ENCODE assay signal across 10 cellular contexts in the genomic region with DNA sequence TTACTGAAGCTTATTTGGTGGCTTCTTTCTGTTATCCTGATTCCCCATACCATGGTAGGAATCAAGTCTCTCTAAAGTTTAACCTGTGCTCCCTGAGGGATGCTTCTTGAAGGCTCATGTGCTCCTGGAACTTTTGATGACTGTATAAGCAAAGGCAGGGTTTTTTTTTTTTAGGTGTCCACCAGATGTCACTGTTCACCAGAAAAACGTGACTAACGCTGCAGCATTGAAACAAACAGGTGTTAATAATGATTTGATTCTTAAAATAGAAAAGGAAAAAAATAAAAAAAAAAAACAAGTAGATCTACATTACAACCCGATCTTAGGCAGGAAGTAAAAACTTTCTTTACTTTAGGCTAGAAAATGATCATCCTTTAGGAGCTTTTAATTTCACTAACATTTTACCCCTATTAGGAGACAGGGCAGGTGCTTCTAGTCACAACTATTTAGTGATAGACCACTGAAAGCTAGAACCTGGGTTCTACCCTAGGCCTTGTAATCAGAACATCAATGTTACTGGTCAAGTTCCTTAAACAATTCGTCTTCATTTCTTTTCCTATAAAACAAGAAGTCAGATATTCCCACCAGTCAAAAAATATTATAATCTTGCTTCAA.
DNase-seq lines count a peak whose midpoint lies in the region; ATAC-seq lines count a peak whose summit lies in the region.
"Had no signal": no experiment of that assay in that cellular context is flagged by ENCODE, and none has a peak within 500 bp of the region (broad histone marks: within the 10 kb centered on the region; RNA-seq: fewer than 3 reads in every experiment).

No MANE protein-coding gene starts in this region.

- POLR2A ChIA-PET in activated CD4-positive, alpha-beta T cell treated with anti-CD3 and anti-CD28 coated beads, Interleukin-2, amount 10 ng/mL, durations not matched to agents 7 days and 5 days (lab: Charles Lee), result no interaction called here

- no peaks in the 10 kb centered on the region for H3K4me1 Mint-ChIP-seq in activated CD4-positive, alpha-beta T cell treated with anti-CD3 and anti-CD28 coated beads, Interleukin-2, amount 10 ng/mL, durations not matched to agents 7 days and 5 days

- H3K27me3 Mint-ChIP-seq in activated CD4-positive, alpha-beta T cell treated with anti-CD3 and anti-CD28 coated beads, Interleukin-2, amount 10 ng/mL, durations not matched to agents 7 days and 5 days, result no peaks in the 10 kb centered on the region
- H3K27me3 Mint-ChIP-seq: effector memory CD8-positive, alpha-beta T cell; stimulated activated naive CD8-positive, alpha-beta T cell treated with anti-CD3 and anti-CD28 coated beads, Interleukin-15, Interleukin-2, amounts not matched to agents 100 ng/mL and 50 ng/mL, for 24 hours had no signal

- peak; percentile 68 for ATAC-seq in GM19467 (IDR thresholded peaks at IDR 0.05; ENCODE audit: unreplicated experiment)
- ATAC-seq in HG03439 (IDR thresholded peaks at IDR 0.05; ENCODE audit: unreplicated experiment), result peak; percentile 82
- ATAC-seq: effector memory CD8-positive, alpha-beta T cell had no signal

- no peaks in the 10 kb centered on the region for H3K36me3 Mint-ChIP-seq in activated CD4-positive, alpha-beta T cell treated with anti-CD3 and anti-CD28 coated beads, Interleukin-2, amount 10 ng/mL, durations not matched to agents 7 days and 5 days (ENCODE audit: low read depth)

- H3K9me3 Mint-ChIP-seq in activated CD4-positive, alpha-beta T cell treated with anti-CD3 and anti-CD28 coated beads, Interleukin-2, amount 10 ng/mL, durations not matched to agents 7 days and 5 days, result no peaks in the 10 kb centered on the region
- H3K9me3 Mint-ChIP-seq: effector memory CD8-positive, alpha-beta T cell; stimulated activated naive CD8-positive, alpha-beta T cell treated with anti-CD3 and anti-CD28 coated beads, Interleukin-15, Interleukin-2, amounts not matched to agents 100 ng/mL and 50 ng/mL, for 24 hours had no signal

- no peak overlapping the region for H3K27ac Mint-ChIP-seq in activated CD4-positive, alpha-beta T cell treated with anti-CD3 and anti-CD28 coated beads, Interleukin-2, amount 10 ng/mL, durations not matched to agents 7 days and 5 days
- H3K27ac Mint-ChIP-seq: effector memory CD8-positive, alpha-beta T cell; stimulated activated naive CD8-positive, alpha-beta T cell treated with anti-CD3 and anti-CD28 coated beads, Interleukin-15, Interleukin-2, amounts not matched to agents 100 ng/mL and 50 ng/mL, for 24 hours had no signal

- CTCF ChIA-PET in activated CD4-positive, alpha-beta T cell treated with anti-CD3 and anti-CD28 coated beads, Interleukin-2, amount 10 ng/mL, durations not matched to agents 7 days and 5 days (lab: Charles Lee), result interaction anchor here (0.6 to 0.7 kb wide), 3 partner anchors 113 to 571 kb away, joined by 3 to 6 read pairs (median 5); no protein-coding TSS in a partner anchor

- no peak overlapping the region for H3K4me3 Mint-ChIP-seq in activated CD4-positive, alpha-beta T cell treated with anti-CD3 and anti-CD28 coated beads, Interleukin-2, amount 10 ng/mL, durations not matched to agents 7 days and 5 days
- H3K4me3 Mint-ChIP-seq: effector memory CD8-positive, alpha-beta T cell; stimulated activated naive CD8-positive, alpha-beta T cell treated with anti-CD3 and anti-CD28 coated beads, Interleukin-15, Interleukin-2, amounts not matched to agents 100 ng/mL and 50 ng/mL, for 24 hours had no signal

- DNase-seq in activated CD4-positive, alpha-beta T cell treated with anti-CD3 and anti-CD28 coated beads, Interleukin-2, amount 10 ng/mL, durations not matched to agents 7 days and 5 days, result peak; percentile 31
- no peak for DNase-seq in activated CD4-positive, alpha-beta T cell treated with anti-CD3 and anti-CD28 coated beads, Interleukin-2, amount 50 U/mL, for 48 hours
- DNase-seq in NCI-H69 (lab: John Stamatoyannopoulos, UW), result peak; percentile 79
- DNase-seq in central memory CD4-positive, alpha-beta T cell, result peak; percentile 9
- DNase-seq in midbrain (lab: John Stamatoyannopoulos, UW), result peak; percentile 17
- DNase-seq in activated CD4-positive, alpha-beta T cell treated with anti-CD3 and anti-CD28 coated beads for 48 hours, result no peak

Comparison
In these comparisons a context has a peak if more than half of its experiments do, and no peak if none do; other contexts are left out.
1. DNase-seq: peak in activated CD4-positive, alpha-beta T cell treated with anti-CD3 and anti-CD28 coated beads, Interleukin-2, amount 10 ng/mL, durations not matched to agents 7 days and 5 days (single experiment), NCI-H69 (single experiment), central memory CD4-positive, alpha-beta T cell (single experiment) and midbrain (single experiment); none in activated CD4-positive, alpha-beta T cell treated with anti-CD3 and anti-CD28 coated beads, Interleukin-2, amount 50 U/mL, for 48 hours (0 of 2) and activated CD4-positive, alpha-beta T cell treated with anti-CD3 and anti-CD28 coated beads for 48 hours (single experiment).